1 cellular context compared by ENCODE assay signal in the genomic region with DNA sequence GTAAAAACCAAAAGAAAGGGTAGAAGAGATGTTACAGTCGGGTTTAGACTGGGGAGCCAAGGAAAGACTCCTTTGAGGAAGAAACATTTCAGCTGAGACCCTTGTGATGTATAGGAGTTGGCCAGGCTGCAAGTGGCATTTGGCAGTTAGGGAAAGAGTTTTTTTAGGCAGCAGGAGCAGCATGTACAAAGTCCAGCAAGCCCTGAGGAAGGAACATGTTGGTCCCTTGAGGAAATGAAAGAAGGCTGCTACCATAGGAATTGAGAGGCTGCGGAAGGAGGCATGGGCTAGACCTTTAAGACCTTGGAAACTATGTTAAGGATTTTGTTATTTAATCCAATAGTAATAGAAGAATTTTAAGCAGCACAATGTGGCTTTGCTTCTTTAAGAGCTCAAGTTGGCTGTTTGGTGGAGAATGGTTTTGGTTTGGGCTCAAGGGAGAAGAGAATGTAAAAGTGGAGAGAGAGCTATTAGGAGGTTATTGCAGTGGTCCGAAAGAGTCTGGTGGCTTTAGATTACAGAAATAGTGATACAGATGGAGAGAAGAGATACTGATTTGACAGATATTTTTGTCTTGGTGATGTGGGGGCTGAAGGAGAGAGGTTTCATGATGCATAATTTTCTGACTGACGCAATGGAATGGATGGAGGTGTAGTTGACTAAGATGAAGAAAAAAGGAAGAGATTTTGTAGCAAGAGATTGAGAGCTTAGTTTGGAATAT.
TF ChIP-seq lines count a peak whose summit lies in the region.

No MANE protein-coding gene starts in this region.

TF ChIP-seq in K562, 482 proteins besides CTCF, POLR2A, EP300 and RAD21 (continues in another document):
- TF ChIP-seq KLF13 (tag; IDR thresholded peaks at IDR 0.05; ENCODE audit: borderline replicate concordance, low read depth) (no peak), MYC (IDR thresholded peaks at IDR 0.05; ENCODE audit: low read depth, low read length) (no peak; the same call in 1 of the 2 replicates), MYC (CRISPR knock-in tag; IDR thresholded peaks at IDR 0.05; ENCODE audit: borderline replicate concordance, low read depth) (no peak), MYNN (IDR thresholded peaks at IDR 0.05) (no peak), MYNN (CRISPR knock-in tag; IDR thresholded peaks at IDR 0.05) (no peak), MTA1 (IDR thresholded peaks at IDR 0.05; ENCODE audit: borderline replicate concordance) (peak; percentile 80; the same call in 1 of the 2 replicates), PHB2 (IDR thresholded peaks at IDR 0.05; ENCODE audit: low read depth) (peak; percentile 82; the same call in 1 of the 2 replicates), SMARCC2 (IDR thresholded peaks at IDR 0.05; ENCODE audit: low read depth) (peak; percentile 80; the same call in 1 of the 2 replicates), EHMT2 (IDR thresholded peaks at IDR 0.05) (peak; percentile 86), CAMTA2 (CRISPR knock-in tag; conservative IDR thresholded peaks at IDR 0.05) (no peak), SREBF2 (CRISPR knock-in tag; IDR thresholded peaks at IDR 0.05) (no peak), DPF2 (IDR thresholded peaks at IDR 0.05) (peak; percentile 96), ELF4 (CRISPR knock-in tag; IDR thresholded peaks at IDR 0.05) (peak; percentile 72; the same call in 1 of the 2 replicates), ARID2 (IDR thresholded peaks at IDR 0.05) (no peak), RHOXF2B (CRISPR knock-in tag; conservative IDR thresholded peaks at IDR 0.05) (no peak), BDP1 (IDR thresholded peaks at IDR 0.05; ENCODE audit: insufficient read depth, insufficient read length) (no peak), ZNF212 (CRISPR knock-in tag; IDR thresholded peaks at IDR 0.05) (no peak), ARHGAP35 (IDR thresholded peaks at IDR 0.05; ENCODE audit: partially characterized antibody) (no peak), TCF3 (CRISPR knock-in tag; IDR thresholded peaks at IDR 0.05) (peak; percentile 86), LARP7 (IDR thresholded peaks at IDR 0.05) (peak; percentile 15; the same call in 1 of the 2 replicates), U2AF2 (optimal IDR thresholded peaks at IDR 0.05; ENCODE audit: low read depth, low read length) (no peak), CREM (IDR thresholded peaks at IDR 0.05; ENCODE audit: low read depth) (peak; percentile 65), ZNF75A (CRISPR knock-in tag; IDR thresholded peaks at IDR 0.05) (no peak), KDM5B (IDR thresholded peaks at IDR 0.05; ENCODE audit: insufficient replicate concordance, low read depth, low read length) (no peak), DIDO1 (tag; IDR thresholded peaks at IDR 0.05; ENCODE audit: low read depth) (0 out of 2 replicates have a peak, but pooled peaks have one; percentile 37), ZNF354B (CRISPR knock-in tag; IDR thresholded peaks at IDR 0.05) (no peak)
- TF ChIP-seq, protein P1, sequence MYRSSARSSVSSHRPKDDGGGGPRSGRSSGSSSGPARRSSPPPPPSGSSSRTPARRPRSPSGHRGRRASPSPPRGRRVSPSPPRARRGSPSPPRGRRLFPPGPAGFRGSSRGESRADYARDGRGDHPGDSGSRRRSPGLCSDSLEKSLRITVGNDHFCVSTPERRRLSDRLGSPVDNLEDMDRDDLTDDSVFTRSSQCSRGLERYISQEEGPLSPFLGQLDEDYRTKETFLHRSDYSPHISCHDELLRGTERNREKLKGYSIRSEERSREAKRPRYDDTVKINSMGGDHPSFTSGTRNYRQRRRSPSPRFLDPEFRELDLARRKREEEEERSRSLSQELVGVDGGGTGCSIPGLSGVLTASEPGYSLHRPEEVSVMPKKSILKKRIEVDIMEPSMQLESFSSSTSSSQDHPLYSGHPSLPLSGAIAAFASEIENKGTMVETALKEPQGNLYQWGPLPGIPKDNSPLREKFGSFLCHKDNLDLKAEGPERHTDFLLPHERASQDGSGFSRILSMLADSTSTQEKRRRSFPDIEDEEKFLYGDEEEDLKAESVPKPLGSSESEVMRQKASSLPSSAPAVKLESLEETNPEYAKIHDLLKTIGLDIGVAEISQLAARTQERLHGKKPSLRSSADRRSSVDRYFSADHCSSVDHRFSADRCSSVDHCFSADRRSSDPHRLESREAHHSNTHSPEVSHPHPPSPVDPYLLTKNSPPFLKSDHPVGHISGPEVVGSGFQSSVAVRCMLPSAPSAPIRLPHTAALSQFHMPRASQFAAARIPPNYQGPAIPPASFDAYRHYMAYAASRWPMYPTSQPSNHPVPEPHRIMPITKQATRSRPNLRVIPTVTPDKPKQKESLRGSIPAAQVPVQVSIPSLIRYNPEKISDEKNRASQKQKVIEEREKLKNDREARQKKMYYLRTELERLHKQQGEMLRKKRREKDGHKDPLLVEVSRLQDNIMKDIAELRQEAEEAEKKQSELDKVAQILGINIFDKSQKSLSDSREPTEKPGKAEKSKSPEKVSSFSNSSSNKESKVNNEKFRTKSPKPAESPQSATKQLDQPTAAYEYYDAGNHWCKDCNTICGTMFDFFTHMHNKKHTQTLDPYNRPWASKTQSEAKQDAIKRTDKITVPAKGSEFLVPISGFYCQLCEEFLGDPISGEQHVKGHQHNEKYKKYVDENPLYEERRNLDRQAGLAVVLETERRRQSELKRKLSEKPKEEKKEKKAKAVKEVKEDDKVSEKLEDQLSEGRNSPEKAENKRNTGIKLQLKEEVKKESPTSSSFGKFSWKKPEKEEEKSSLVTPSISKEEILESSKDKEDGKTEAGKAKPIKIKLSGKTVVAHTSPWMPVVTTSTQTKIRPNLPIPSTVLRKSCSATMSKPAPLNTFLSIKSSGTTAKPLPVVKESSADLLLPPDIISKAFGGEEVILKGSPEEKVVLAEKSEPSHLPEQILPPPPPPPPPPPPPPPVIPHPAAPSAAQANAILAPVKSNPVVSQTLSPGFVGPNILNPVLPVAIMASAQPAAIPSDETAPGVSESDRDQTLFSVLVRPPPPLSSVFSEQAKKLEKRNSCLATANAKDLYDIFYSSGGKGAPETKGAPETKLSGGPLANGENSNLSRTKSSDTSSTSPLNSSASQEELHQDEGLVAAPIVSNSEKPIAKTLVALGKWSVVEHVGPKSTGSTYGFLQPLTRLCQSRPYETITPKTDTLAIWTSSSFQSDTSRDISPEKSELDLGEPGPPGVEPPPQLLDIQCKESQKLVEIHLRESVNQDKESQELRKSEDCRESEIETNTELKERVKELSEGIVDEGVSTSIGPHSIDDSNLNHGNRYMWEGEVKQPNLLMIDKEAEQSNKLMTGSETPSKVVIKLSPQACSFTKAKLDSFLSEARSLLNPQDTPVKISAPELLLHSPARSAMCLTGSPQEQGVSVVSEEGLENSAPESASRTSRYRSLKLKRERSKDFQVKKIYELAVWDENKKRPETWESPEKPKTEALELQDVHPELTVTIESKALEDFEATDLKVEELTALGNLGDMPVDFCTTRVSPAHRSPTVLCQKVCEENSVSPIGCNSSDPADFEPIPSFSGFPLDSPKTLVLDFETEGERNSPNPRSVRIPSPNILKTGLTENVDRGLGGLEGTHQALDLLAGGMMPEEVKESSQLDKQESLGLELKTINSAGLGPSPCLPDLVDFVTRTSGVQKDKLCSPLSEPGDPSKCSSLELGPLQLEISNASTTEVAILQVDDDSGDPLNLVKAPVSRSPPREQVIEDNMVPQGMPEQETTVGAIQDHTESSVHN (IDR thresholded peaks at IDR 0.05; ENCODE audit: borderline replicate concordance in 1 of 2, low read depth in 1 of 2): peak in 1 of 2 experiments; percentile 48; a peak in 2 of 4 replicates
- TF ChIP-seq, protein P2, sequence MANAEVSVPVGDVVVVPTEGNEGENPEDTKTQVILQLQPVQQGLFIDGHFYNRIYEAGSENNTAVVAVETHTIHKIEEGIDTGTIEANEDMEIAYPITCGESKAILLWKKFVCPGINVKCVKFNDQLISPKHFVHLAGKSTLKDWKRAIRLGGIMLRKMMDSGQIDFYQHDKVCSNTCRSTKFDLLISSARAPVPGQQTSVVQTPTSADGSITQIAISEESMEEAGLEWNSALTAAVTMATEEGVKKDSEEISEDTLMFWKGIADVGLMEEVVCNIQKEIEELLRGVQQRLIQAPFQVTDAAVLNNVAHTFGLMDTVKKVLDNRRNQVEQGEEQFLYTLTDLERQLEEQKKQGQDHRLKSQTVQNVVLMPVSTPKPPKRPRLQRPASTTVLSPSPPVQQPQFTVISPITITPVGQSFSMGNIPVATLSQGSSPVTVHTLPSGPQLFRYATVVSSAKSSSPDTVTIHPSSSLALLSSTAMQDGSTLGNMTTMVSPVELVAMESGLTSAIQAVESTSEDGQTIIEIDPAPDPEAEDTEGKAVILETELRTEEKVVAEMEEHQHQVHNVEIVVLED (CRISPR knock-in tag; IDR thresholded peaks at IDR 0.05): no peak
- TF ChIP-seq, protein P3, sequence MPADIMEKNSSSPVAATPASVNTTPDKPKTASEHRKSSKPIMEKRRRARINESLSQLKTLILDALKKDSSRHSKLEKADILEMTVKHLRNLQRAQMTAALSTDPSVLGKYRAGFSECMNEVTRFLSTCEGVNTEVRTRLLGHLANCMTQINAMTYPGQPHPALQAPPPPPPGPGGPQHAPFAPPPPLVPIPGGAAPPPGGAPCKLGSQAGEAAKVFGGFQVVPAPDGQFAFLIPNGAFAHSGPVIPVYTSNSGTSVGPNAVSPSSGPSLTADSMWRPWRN (IDR thresholded peaks at IDR 0.05; ENCODE audit: low read depth): peak; percentile 40; the same call in 1 of the 2 replicates
- TF ChIP-seq, protein P4, sequence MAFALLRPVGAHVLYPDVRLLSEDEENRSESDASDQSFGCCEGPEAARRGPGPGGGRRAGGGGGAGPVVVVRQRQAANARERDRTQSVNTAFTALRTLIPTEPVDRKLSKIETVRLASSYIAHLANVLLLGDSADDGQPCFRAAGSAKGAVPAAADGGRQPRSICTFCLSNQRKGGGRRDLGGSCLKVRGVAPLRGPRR (CRISPR knock-in tag; IDR thresholded peaks at IDR 0.05): no peak
- TF ChIP-seq, protein P5, sequence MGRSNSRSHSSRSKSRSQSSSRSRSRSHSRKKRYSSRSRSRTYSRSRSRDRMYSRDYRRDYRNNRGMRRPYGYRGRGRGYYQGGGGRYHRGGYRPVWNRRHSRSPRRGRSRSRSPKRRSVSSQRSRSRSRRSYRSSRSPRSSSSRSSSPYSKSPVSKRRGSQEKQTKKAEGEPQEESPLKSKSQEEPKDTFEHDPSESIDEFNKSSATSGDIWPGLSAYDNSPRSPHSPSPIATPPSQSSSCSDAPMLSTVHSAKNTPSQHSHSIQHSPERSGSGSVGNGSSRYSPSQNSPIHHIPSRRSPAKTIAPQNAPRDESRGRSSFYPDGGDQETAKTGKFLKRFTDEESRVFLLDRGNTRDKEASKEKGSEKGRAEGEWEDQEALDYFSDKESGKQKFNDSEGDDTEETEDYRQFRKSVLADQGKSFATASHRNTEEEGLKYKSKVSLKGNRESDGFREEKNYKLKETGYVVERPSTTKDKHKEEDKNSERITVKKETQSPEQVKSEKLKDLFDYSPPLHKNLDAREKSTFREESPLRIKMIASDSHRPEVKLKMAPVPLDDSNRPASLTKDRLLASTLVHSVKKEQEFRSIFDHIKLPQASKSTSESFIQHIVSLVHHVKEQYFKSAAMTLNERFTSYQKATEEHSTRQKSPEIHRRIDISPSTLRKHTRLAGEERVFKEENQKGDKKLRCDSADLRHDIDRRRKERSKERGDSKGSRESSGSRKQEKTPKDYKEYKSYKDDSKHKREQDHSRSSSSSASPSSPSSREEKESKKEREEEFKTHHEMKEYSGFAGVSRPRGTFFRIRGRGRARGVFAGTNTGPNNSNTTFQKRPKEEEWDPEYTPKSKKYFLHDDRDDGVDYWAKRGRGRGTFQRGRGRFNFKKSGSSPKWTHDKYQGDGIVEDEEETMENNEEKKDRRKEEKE (IDR thresholded peaks at IDR 0.05; ENCODE audit: borderline replicate concordance in 1 of 2, control insufficient read depth in 1 of 2, low read depth in 2 of 2, low read length in 1 of 2): no peak
- TF ChIP-seq, protein P6, sequence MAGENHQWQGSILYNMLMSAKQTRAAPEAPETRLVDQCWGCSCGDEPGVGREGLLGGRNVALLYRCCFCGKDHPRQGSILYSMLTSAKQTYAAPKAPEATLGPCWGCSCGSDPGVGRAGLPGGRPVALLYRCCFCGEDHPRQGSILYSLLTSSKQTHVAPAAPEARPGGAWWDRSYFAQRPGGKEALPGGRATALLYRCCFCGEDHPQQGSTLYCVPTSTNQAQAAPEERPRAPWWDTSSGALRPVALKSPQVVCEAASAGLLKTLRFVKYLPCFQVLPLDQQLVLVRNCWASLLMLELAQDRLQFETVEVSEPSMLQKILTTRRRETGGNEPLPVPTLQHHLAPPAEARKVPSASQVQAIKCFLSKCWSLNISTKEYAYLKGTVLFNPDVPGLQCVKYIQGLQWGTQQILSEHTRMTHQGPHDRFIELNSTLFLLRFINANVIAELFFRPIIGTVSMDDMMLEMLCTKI (IDR thresholded peaks at IDR 0.05; ENCODE audit: partially characterized antibody): no peak
- TF ChIP-seq, protein P7, sequence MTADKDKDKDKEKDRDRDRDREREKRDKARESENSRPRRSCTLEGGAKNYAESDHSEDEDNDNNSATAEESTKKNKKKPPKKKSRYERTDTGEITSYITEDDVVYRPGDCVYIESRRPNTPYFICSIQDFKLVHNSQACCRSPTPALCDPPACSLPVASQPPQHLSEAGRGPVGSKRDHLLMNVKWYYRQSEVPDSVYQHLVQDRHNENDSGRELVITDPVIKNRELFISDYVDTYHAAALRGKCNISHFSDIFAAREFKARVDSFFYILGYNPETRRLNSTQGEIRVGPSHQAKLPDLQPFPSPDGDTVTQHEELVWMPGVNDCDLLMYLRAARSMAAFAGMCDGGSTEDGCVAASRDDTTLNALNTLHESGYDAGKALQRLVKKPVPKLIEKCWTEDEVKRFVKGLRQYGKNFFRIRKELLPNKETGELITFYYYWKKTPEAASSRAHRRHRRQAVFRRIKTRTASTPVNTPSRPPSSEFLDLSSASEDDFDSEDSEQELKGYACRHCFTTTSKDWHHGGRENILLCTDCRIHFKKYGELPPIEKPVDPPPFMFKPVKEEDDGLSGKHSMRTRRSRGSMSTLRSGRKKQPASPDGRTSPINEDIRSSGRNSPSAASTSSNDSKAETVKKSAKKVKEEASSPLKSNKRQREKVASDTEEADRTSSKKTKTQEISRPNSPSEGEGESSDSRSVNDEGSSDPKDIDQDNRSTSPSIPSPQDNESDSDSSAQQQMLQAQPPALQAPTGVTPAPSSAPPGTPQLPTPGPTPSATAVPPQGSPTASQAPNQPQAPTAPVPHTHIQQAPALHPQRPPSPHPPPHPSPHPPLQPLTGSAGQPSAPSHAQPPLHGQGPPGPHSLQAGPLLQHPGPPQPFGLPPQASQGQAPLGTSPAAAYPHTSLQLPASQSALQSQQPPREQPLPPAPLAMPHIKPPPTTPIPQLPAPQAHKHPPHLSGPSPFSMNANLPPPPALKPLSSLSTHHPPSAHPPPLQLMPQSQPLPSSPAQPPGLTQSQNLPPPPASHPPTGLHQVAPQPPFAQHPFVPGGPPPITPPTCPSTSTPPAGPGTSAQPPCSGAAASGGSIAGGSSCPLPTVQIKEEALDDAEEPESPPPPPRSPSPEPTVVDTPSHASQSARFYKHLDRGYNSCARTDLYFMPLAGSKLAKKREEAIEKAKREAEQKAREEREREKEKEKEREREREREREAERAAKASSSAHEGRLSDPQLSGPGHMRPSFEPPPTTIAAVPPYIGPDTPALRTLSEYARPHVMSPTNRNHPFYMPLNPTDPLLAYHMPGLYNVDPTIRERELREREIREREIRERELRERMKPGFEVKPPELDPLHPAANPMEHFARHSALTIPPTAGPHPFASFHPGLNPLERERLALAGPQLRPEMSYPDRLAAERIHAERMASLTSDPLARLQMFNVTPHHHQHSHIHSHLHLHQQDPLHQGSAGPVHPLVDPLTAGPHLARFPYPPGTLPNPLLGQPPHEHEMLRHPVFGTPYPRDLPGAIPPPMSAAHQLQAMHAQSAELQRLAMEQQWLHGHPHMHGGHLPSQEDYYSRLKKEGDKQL (CRISPR knock-in tag; IDR thresholded peaks at IDR 0.05; ENCODE audit: borderline replicate concordance): no peak
